ENCODE assay signal across 30 cellular contexts in genomic region chr7:123616244-123616643, GRCh38. TPM values are rescaled to one million over a fixed set of nuclear protein-coding genes. Genes with fewer than 3 reads are reported as not detected.
"Had no signal": no experiment of that assay in that cellular context is flagged by ENCODE, and none has a peak within 500 bp of the region (broad histone marks: within the 10 kb centered on the region; RNA-seq: fewer than 3 reads in every experiment).

No MANE protein-coding gene starts in this region.

- H3K4me3 ChIP-seq: ascending aorta, hepatocyte, ovary, prostate gland, skin epidermis, stomach, suprapubic skin, tibial artery had no signal

- DNase-seq: activated B cell treated with CpG ODN at 0.5 μM for 24 hours; activated CD4-positive, alpha-beta T cell treated with anti-CD3 and anti-CD28 coated beads, Interleukin-2, amount 50 U/mL, for 1 hour; activated CD8-positive, alpha-beta T cell treated with anti-CD3 and anti-CD28 coated beads for 36 hours; activated gamma-delta T cell treated with Interleukin-2 at 50 U/mL for 16 hours; activated naive CD4-positive, alpha-beta T cell treated with anti-CD3 and anti-CD28 coated beads, Interleukin-2, amount 50 U/mL, for 16 hours; activated T-cell treated with anti-CD3 and anti-CD28 coated beads, Interleukin-2, amount 50 U/mL, for 4 hours; brain microvascular endothelial cell; cortex of kidney; left cardiac atrium; naive B cell; nephron progenitor cell; ovary; retina; stimulated activated CD4-positive, alpha-beta T cell treated with anti-CD3 and anti-CD28 coated beads, Interleukin-4, amount 100 ng/mL, for 4 hours; stimulated activated CD8-positive, alpha-beta memory T cell treated with anti-CD3 and anti-CD28 coated beads, Interleukin-4, amount 100 ng/mL, for 48 hours; stomach; T-helper 1 cell; tibial artery had no signal

RNA-seq across cellular contexts. Expression of gene ASB15, which starts 14.6 kb away (rescaled TPM):
- total RNA-seq: activated B cell treated with CpG ODN at 0.5 μM for 24 hours; activated CD8-positive, alpha-beta T cell treated with anti-CD3 and anti-CD28 coated beads for 36 hours; activated T-cell treated with anti-CD3 and anti-CD28 coated beads, Interleukin-2, amount 50 U/mL, for 4 hours; activated T-helper 17 cell treated with anti-CD3 and anti-CD28 coated beads, Interleukin-2, amount 50 U/mL, for 72 hours; ascending aorta; endothelial cell of umbilical vein; frontal cortex; hepatocyte; liver; mesothelial cell of epicardium; ovary; sciatic nerve; stomach; suprapubic skin; ureter had no signal

RNA-seq across cellular contexts. Expression of gene LMOD2, which starts 39.4 kb away (rescaled TPM):
- total RNA-seq: activated B cell treated with CpG ODN at 0.5 μM for 24 hours; activated CD8-positive, alpha-beta T cell treated with anti-CD3 and anti-CD28 coated beads for 36 hours; activated T-cell treated with anti-CD3 and anti-CD28 coated beads, Interleukin-2, amount 50 U/mL, for 4 hours; activated T-helper 17 cell treated with anti-CD3 and anti-CD28 coated beads, Interleukin-2, amount 50 U/mL, for 72 hours; ascending aorta; endothelial cell of umbilical vein; frontal cortex; hepatocyte; liver; mesothelial cell of epicardium; sciatic nerve; stomach; suprapubic skin had no signal
